Comparison of ENCODE assay signal across 17 cellular contexts in the genomic region with DNA sequence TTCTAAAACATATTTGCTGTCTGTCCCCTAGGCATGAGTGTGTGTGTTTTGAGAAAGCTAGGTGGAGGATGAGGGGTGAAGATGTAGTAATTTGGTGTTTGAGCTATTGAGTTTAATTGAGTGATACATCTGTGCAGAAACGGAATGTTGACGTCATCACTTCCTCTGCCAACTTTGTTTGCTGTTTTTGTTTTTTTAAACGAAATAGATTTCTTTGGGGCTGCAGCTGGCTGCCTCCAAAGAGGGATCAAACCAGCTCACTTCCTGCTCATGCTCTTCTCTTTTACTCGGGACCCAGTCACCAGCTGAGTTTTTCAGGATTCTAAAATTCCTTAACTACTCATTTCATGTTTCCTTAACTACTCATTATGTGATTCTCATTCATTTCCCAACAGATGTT. TPM values are rescaled to one million over a fixed set of nuclear protein-coding genes. Genes with fewer than 3 reads are reported as not detected.
DNase-seq lines count a peak whose midpoint lies in the region; ATAC-seq and TF ChIP-seq lines count a peak whose summit lies in the region.
"Had no signal": no experiment of that assay in that cellular context is flagged by ENCODE, and none has a peak within 500 bp of the region (broad histone marks: within the 10 kb centered on the region; RNA-seq: fewer than 3 reads in every experiment).

No MANE protein-coding gene starts in this region.

- H3K27me3 Mint-ChIP-seq in CD4-positive, alpha-beta T cell = no peaks in the 10 kb centered on the region

- CTCF ChIA-PET in CD4-positive, alpha-beta T cell (lab: Charles Lee) = no interaction called here

- H3K9me3 ChIP-seq in CD4-positive, alpha-beta T cell (ENCODE audit: control insufficient read depth, low read length) = no peaks in the 10 kb centered on the region
- H3K9me3 ChIP-seq in RWPE2 (ENCODE audit: severe bottlenecking) = no peaks in the 10 kb centered on the region
- H3K9me3 ChIP-seq: ascending aorta, SK-N-SH, stomach had no signal

- peaks cover 19% of the 10 kb centered on the region for H3K4me1 ChIP-seq in RWPE2 (ENCODE audit: insufficient read depth, poor library complexity, severe bottlenecking)
- H3K4me1 ChIP-seq: ascending aorta, stomach had no signal

- no peak overlapping the region for H3K27ac ChIP-seq in CD4-positive, alpha-beta T cell (ENCODE audit: low read depth, low read length)
- H3K27ac ChIP-seq in RWPE2 (ENCODE audit: poor library complexity, severe bottlenecking) = peak overlapping the region; percentile 72
- H3K27ac ChIP-seq: ascending aorta, stomach had no signal

- peaks cover 13% of the 10 kb centered on the region for H3K4me1 Mint-ChIP-seq in CD4-positive, alpha-beta T cell (ENCODE audit: low read depth)

- peak; percentile 40 for DNase-seq in AG08395 (ENCODE audit: low spot score)
- no peak for DNase-seq in CD4-positive, alpha-beta T cell
- no peak for DNase-seq in RWPE2 (ENCODE audit: low spot score)
- DNase-seq in fibroblast of mammary gland (ENCODE audit: low read depth) = peak; percentile 73
- no peak for DNase-seq in DMS79 (lab: John Stamatoyannopoulos, UW)
- no peak for DNase-seq in HuH-7.5 (ENCODE audit: low spot score)
- DNase-seq: activated CD4-positive, alpha-beta T cell treated with anti-CD3 and anti-CD28 coated beads for 48 hours; activated naive CD4-positive, alpha-beta T cell; glutamatergic neuron; NCI-H1417 treated with DMSO at 0.1 percent for 48 hours; occipital lobe; SK-N-SH; stomach had no signal

- H3K27me3 ChIP-seq in CD4-positive, alpha-beta T cell (ENCODE audit: control insufficient read depth, insufficient read depth, low read length) = no peaks in the 10 kb centered on the region
- H3K27me3 ChIP-seq in RWPE2 (ENCODE audit: insufficient read depth, poor library complexity, severe bottlenecking) = no peaks in the 10 kb centered on the region
- H3K27me3 ChIP-seq: ascending aorta, stomach had no signal

- POLR2A ChIA-PET in CD4-positive, alpha-beta T cell (lab: Charles Lee) = no interaction called here

- no peaks in the 10 kb centered on the region for H3K36me3 Mint-ChIP-seq in CD4-positive, alpha-beta T cell (ENCODE audit: low read depth)

- no peak for TF ChIP-seq CTCF in CD4-positive, alpha-beta T cell (IDR thresholded peaks at IDR 0.05)
- no peak for TF ChIP-seq CTCF in RWPE2 (IDR thresholded peaks at IDR 0.05; ENCODE audit: poor library complexity, severe bottlenecking)
- TF ChIP-seq CTCF in fibroblast of mammary gland (conservative IDR thresholded peaks at IDR 0.05; ENCODE audit: control insufficient read depth, insufficient read depth, low read depth, low read length) = no peak

- H3K4me3 Mint-ChIP-seq in CD4-positive, alpha-beta T cell = no peak overlapping the region

- ATAC-seq in CD4-positive, alpha-beta T cell (ENCODE audit: poor library complexity) = peak; percentile 71
- ATAC-seq in RWPE2 (ENCODE audit: low read depth) = peak; percentile 29
- ATAC-seq in GM21360 (IDR thresholded peaks at IDR 0.05; ENCODE audit: unreplicated experiment) = no peak
- ATAC-seq in HG03520 (IDR thresholded peaks at IDR 0.05; ENCODE audit: unreplicated experiment) = no peak
- ATAC-seq: sciatic nerve had no signal

- H3K36me3 ChIP-seq in RWPE2 (ENCODE audit: low read depth) = no peaks in the 10 kb centered on the region
- H3K36me3 ChIP-seq: ascending aorta, stomach had no signal

- peak overlapping the region; percentile 19 for H3K27ac Mint-ChIP-seq in CD4-positive, alpha-beta T cell

- no peaks in the 10 kb centered on the region for H3K9me3 Mint-ChIP-seq in CD4-positive, alpha-beta T cell

- intact Hi-C loops in CD4-positive, alpha-beta T cell (cut with DNase I, micrococcal nuclease) = no loop called here

- H3K4me3 ChIP-seq in RWPE2 (ENCODE audit: severe bottlenecking) (no peak overlapping the region), fibroblast of mammary gland (ENCODE audit: control insufficient read depth, low read depth, low read length) (no peak overlapping the region)
- H3K4me3 ChIP-seq: ascending aorta, stomach had no signal

RNA-seq across cellular contexts. Expression of gene CRACR2A, which starts 19.5 kb away (rescaled TPM):
- 10 to 100 TPM; 23.5 to 27.5 TPM for total RNA-seq in CD4-positive, alpha-beta T cell

Comparison
In these comparisons a context has a peak if more than half of its experiments do, and no peak if none do; other contexts are left out.
1. DNase-seq: peak in AG08395 (single experiment) and fibroblast of mammary gland (single experiment); none in CD4-positive, alpha-beta T cell (0 of 10), RWPE2 (single experiment), DMS79 (single experiment) and HuH-7.5 (single experiment).
2. ATAC-seq: peak in CD4-positive, alpha-beta T cell (single experiment) and RWPE2 (single experiment); none in GM21360 (single experiment) and HG03520 (single experiment).